8 cellular contexts compared by ENCODE assay signal in genomic region chr15:89442671-89443307, GRCh38. TPM values are rescaled to one million over a fixed set of nuclear protein-coding genes. Genes with fewer than 3 reads are reported as not detected.
DNase-seq lines count a peak whose midpoint lies in the region; ATAC-seq, FAIRE-seq and TF ChIP-seq lines count a peak whose summit lies in the region.

No MANE protein-coding gene starts in this region.

- DNase-seq in AG09319 (ENCODE audit: extremely low read depth, low read depth) (no peak), GM12891 (ENCODE audit: insufficient read length, low spot score) (peak; percentile 78), NCI-H460 (ENCODE audit: extremely low read depth, low read depth) (peak; percentile 33), glutamatergic neuron (peak; percentile 84), cortex of kidney (lab: John Stamatoyannopoulos, UW) (no peak)
- peak; percentile 77 to 82 for DNase-seq in activated T-cell treated with anti-CD3 and anti-CD28 coated beads, Interleukin-2, amount 50 U/mL, for 48 hours
- peak; percentile 43 for DNase-seq in stimulated activated CD4-positive, alpha-beta T cell treated with anti-CD3 and anti-CD28 coated beads, Interleukin-15, amount 100 ng/mL, for 48 hours (ENCODE audit: low read depth in 2 of 2)

- TF ChIP-seq CTCF in AG09319 (IDR thresholded peaks at IDR 0.05; ENCODE audit: low read depth, low read length) = peak; percentile 55
- TF ChIP-seq CTCF in glutamatergic neuron (IDR thresholded peaks at IDR 0.05; ENCODE audit: partially characterized antibody, unreplicated experiment) = peak; percentile 91

- H3K36me3 Mint-ChIP-seq in glutamatergic neuron (ENCODE audit: unreplicated experiment) = no peaks in the 10 kb centered on the region

- no peak for FAIRE-seq in GM12891 (lab: Jason Lieb, UNC)

- TF ChIP-seq POLR2A in GM12891 (IDR thresholded peaks at IDR 0.05; ENCODE audit: low read depth, low read length) = no peak

- no peak overlapping the region for H3K27ac Mint-ChIP-seq in glutamatergic neuron (ENCODE audit: unreplicated experiment)

- peaks cover 9% of the 10 kb centered on the region for H3K27me3 Mint-ChIP-seq in glutamatergic neuron (ENCODE audit: unreplicated experiment)

- peaks cover 12% of the 10 kb centered on the region for H3K9me3 Mint-ChIP-seq in glutamatergic neuron (ENCODE audit: unreplicated experiment)

- ATAC-seq in GM19463 (IDR thresholded peaks at IDR 0.05; ENCODE audit: unreplicated experiment) = no peak

- no peak overlapping the region for H3K4me3 Mint-ChIP-seq in glutamatergic neuron (ENCODE audit: unreplicated experiment)

- peaks cover 30% of the 10 kb centered on the region for H3K4me1 Mint-ChIP-seq in glutamatergic neuron (ENCODE audit: low read depth, unreplicated experiment)

TF ChIP-seq in GM12891, 5 proteins besides CTCF, POLR2A, EP300 and RAD21:
- TF ChIP-seq PAX5 (IDR thresholded peaks at IDR 0.05; ENCODE audit: insufficient read depth, low read length, severe bottlenecking) = no peak
- no peak for TF ChIP-seq SPI1 (IDR thresholded peaks at IDR 0.05; ENCODE audit: low read depth, low read length)
- TF ChIP-seq TAF1 (IDR thresholded peaks at IDR 0.05; ENCODE audit: low read depth, low read length) = no peak

RNA-seq across cellular contexts. Expression of gene RHCG, which starts 53.6 kb away (rescaled TPM):
- polyA plus RNA-seq in GM12891 (2012; ENCODE audit: low read depth, missing spikeins) = not detected
- 0.59 and 0.78 TPM in 2 replicates for total RNA-seq in NCI-H460 (2014; rRNA removed; shearing (Covaris generic))
- polyA plus RNA-seq in NCI-H460 (2014; cell fraction: nucleus; rRNA removed) = 0.39 TPM in 1 of 2 replicates, not detected in the other
- total RNA-seq in glutamatergic neuron (ENCODE audit: unreplicated experiment) = not detected

Comparison
In these comparisons a context has a peak if more than half of its experiments do, and no peak if none do; other contexts are left out.
1. DNase-seq: peak in GM12891 (single experiment), NCI-H460 (single experiment), activated T-cell treated with anti-CD3 and anti-CD28 coated beads, Interleukin-2, amount 50 U/mL, for 48 hours (2 of 2), glutamatergic neuron (single experiment) and stimulated activated CD4-positive, alpha-beta T cell treated with anti-CD3 and anti-CD28 coated beads, Interleukin-15, amount 100 ng/mL, for 48 hours (2 of 2); none in AG09319 (single experiment) and cortex of kidney (single experiment).